1 cellular context compared by ENCODE assay signal in the genomic region with DNA sequence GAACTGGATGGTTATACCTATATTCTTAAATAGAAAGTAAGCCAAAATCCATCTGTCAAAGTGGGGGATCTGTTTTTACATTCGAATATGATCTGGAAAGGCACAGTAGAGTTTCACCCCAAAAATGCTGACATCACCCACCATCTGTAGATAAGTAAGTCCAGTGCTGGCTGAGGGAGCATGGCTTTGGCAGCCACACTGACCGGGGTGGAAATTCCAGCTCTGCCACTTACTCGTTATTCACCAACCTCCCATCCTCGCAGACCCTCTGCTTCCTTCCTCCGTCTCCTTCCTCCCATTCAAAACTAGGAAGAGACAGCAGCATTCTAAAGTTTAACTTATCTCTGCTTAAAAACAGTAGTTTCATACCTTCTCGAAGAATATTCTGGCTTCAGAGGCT.
TF ChIP-seq lines count a peak whose summit lies in the region.

No MANE protein-coding gene starts in this region.

TF ChIP-seq in K562, 482 proteins besides CTCF, POLR2A, EP300 and RAD21 (continued from another document and continues in another):
- TF ChIP-seq, protein P1, sequence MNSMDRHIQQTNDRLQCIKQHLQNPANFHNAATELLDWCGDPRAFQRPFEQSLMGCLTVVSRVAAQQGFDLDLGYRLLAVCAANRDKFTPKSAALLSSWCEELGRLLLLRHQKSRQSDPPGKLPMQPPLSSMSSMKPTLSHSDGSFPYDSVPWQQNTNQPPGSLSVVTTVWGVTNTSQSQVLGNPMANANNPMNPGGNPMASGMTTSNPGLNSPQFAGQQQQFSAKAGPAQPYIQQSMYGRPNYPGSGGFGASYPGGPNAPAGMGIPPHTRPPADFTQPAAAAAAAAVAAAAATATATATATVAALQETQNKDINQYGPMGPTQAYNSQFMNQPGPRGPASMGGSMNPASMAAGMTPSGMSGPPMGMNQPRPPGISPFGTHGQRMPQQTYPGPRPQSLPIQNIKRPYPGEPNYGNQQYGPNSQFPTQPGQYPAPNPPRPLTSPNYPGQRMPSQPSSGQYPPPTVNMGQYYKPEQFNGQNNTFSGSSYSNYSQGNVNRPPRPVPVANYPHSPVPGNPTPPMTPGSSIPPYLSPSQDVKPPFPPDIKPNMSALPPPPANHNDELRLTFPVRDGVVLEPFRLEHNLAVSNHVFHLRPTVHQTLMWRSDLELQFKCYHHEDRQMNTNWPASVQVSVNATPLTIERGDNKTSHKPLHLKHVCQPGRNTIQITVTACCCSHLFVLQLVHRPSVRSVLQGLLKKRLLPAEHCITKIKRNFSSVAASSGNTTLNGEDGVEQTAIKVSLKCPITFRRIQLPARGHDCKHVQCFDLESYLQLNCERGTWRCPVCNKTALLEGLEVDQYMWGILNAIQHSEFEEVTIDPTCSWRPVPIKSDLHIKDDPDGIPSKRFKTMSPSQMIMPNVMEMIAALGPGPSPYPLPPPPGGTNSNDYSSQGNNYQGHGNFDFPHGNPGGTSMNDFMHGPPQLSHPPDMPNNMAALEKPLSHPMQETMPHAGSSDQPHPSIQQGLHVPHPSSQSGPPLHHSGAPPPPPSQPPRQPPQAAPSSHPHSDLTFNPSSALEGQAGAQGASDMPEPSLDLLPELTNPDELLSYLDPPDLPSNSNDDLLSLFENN (IDR thresholded peaks at IDR 0.05; ENCODE audit: low read depth in 2 of 2, low read length in 2 of 2), result no peak
- TF ChIP-seq RCOR1 (IDR thresholded peaks at IDR 0.05; ENCODE audit: borderline replicate concordance in 1 of 2, low read depth in 2 of 2, low read length in 2 of 2) (0 out of 4 replicates have a peak, but pooled peaks of 1 of the 2 experiments have one; percentile 20), ZNF143 (CRISPR knock-in tag; IDR thresholded peaks at IDR 0.05) (no peak), C11orf30 (IDR thresholded peaks at IDR 0.05; ENCODE audit: low read depth) (peak; percentile 85), ZFPM2 (CRISPR knock-in tag; IDR thresholded peaks at IDR 0.05) (no peak), ZNF253 (CRISPR knock-in tag; conservative IDR thresholded peaks at IDR 0.05) (no peak), BRD9 (IDR thresholded peaks at IDR 0.05; ENCODE audit: low read depth, partially characterized antibody) (no peak), EGR1 (conservative IDR thresholded peaks at IDR 0.05) (no peak)
- TF ChIP-seq, protein P2, sequence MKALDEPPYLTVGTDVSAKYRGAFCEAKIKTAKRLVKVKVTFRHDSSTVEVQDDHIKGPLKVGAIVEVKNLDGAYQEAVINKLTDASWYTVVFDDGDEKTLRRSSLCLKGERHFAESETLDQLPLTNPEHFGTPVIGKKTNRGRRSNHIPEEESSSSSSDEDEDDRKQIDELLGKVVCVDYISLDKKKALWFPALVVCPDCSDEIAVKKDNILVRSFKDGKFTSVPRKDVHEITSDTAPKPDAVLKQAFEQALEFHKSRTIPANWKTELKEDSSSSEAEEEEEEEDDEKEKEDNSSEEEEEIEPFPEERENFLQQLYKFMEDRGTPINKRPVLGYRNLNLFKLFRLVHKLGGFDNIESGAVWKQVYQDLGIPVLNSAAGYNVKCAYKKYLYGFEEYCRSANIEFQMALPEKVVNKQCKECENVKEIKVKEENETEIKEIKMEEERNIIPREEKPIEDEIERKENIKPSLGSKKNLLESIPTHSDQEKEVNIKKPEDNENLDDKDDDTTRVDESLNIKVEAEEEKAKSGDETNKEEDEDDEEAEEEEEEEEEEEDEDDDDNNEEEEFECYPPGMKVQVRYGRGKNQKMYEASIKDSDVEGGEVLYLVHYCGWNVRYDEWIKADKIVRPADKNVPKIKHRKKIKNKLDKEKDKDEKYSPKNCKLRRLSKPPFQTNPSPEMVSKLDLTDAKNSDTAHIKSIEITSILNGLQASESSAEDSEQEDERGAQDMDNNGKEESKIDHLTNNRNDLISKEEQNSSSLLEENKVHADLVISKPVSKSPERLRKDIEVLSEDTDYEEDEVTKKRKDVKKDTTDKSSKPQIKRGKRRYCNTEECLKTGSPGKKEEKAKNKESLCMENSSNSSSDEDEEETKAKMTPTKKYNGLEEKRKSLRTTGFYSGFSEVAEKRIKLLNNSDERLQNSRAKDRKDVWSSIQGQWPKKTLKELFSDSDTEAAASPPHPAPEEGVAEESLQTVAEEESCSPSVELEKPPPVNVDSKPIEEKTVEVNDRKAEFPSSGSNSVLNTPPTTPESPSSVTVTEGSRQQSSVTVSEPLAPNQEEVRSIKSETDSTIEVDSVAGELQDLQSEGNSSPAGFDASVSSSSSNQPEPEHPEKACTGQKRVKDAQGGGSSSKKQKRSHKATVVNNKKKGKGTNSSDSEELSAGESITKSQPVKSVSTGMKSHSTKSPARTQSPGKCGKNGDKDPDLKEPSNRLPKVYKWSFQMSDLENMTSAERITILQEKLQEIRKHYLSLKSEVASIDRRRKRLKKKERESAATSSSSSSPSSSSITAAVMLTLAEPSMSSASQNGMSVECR (CRISPR knock-in tag; IDR thresholded peaks at IDR 0.05), result no peak
- TF ChIP-seq, protein P3, sequence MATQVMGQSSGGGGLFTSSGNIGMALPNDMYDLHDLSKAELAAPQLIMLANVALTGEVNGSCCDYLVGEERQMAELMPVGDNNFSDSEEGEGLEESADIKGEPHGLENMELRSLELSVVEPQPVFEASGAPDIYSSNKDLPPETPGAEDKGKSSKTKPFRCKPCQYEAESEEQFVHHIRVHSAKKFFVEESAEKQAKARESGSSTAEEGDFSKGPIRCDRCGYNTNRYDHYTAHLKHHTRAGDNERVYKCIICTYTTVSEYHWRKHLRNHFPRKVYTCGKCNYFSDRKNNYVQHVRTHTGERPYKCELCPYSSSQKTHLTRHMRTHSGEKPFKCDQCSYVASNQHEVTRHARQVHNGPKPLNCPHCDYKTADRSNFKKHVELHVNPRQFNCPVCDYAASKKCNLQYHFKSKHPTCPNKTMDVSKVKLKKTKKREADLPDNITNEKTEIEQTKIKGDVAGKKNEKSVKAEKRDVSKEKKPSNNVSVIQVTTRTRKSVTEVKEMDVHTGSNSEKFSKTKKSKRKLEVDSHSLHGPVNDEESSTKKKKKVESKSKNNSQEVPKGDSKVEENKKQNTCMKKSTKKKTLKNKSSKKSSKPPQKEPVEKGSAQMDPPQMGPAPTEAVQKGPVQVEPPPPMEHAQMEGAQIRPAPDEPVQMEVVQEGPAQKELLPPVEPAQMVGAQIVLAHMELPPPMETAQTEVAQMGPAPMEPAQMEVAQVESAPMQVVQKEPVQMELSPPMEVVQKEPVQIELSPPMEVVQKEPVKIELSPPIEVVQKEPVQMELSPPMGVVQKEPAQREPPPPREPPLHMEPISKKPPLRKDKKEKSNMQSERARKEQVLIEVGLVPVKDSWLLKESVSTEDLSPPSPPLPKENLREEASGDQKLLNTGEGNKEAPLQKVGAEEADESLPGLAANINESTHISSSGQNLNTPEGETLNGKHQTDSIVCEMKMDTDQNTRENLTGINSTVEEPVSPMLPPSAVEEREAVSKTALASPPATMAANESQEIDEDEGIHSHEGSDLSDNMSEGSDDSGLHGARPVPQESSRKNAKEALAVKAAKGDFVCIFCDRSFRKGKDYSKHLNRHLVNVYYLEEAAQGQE (CRISPR knock-in tag; IDR thresholded peaks at IDR 0.05; ENCODE audit: low read depth), result no peak
- TF ChIP-seq, protein P4, sequence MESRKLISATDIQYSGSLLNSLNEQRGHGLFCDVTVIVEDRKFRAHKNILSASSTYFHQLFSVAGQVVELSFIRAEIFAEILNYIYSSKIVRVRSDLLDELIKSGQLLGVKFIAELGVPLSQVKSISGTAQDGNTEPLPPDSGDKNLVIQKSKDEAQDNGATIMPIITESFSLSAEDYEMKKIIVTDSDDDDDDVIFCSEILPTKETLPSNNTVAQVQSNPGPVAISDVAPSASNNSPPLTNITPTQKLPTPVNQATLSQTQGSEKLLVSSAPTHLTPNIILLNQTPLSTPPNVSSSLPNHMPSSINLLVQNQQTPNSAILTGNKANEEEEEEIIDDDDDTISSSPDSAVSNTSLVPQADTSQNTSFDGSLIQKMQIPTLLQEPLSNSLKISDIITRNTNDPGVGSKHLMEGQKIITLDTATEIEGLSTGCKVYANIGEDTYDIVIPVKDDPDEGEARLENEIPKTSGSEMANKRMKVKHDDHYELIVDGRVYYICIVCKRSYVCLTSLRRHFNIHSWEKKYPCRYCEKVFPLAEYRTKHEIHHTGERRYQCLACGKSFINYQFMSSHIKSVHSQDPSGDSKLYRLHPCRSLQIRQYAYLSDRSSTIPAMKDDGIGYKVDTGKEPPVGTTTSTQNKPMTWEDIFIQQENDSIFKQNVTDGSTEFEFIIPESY (CRISPR knock-in tag; IDR thresholded peaks at IDR 0.05), result no peak
- TF ChIP-seq, protein P5, sequence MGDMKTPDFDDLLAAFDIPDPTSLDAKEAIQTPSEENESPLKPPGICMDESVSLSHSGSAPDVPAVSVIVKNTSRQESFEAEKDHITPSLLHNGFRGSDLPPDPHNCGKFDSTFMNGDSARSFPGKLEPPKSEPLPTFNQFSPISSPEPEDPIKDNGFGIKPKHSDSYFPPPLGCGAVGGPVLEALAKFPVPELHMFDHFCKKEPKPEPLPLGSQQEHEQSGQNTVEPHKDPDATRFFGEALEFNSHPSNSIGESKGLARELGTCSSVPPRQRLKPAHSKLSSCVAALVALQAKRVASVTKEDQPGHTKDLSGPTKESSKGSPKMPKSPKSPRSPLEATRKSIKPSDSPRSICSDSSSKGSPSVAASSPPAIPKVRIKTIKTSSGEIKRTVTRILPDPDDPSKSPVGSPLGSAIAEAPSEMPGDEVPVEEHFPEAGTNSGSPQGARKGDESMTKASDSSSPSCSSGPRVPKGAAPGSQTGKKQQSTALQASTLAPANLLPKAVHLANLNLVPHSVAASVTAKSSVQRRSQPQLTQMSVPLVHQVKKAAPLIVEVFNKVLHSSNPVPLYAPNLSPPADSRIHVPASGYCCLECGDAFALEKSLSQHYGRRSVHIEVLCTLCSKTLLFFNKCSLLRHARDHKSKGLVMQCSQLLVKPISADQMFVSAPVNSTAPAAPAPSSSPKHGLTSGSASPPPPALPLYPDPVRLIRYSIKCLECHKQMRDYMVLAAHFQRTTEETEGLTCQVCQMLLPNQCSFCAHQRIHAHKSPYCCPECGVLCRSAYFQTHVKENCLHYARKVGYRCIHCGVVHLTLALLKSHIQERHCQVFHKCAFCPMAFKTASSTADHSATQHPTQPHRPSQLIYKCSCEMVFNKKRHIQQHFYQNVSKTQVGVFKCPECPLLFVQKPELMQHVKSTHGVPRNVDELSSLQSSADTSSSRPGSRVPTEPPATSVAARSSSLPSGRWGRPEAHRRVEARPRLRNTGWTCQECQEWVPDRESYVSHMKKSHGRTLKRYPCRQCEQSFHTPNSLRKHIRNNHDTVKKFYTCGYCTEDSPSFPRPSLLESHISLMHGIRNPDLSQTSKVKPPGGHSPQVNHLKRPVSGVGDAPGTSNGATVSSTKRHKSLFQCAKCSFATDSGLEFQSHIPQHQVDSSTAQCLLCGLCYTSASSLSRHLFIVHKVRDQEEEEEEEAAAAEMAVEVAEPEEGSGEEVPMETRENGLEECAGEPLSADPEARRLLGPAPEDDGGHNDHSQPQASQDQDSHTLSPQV (IDR thresholded peaks at IDR 0.05), result peak; percentile 66
- TF ChIP-seq, protein P6, sequence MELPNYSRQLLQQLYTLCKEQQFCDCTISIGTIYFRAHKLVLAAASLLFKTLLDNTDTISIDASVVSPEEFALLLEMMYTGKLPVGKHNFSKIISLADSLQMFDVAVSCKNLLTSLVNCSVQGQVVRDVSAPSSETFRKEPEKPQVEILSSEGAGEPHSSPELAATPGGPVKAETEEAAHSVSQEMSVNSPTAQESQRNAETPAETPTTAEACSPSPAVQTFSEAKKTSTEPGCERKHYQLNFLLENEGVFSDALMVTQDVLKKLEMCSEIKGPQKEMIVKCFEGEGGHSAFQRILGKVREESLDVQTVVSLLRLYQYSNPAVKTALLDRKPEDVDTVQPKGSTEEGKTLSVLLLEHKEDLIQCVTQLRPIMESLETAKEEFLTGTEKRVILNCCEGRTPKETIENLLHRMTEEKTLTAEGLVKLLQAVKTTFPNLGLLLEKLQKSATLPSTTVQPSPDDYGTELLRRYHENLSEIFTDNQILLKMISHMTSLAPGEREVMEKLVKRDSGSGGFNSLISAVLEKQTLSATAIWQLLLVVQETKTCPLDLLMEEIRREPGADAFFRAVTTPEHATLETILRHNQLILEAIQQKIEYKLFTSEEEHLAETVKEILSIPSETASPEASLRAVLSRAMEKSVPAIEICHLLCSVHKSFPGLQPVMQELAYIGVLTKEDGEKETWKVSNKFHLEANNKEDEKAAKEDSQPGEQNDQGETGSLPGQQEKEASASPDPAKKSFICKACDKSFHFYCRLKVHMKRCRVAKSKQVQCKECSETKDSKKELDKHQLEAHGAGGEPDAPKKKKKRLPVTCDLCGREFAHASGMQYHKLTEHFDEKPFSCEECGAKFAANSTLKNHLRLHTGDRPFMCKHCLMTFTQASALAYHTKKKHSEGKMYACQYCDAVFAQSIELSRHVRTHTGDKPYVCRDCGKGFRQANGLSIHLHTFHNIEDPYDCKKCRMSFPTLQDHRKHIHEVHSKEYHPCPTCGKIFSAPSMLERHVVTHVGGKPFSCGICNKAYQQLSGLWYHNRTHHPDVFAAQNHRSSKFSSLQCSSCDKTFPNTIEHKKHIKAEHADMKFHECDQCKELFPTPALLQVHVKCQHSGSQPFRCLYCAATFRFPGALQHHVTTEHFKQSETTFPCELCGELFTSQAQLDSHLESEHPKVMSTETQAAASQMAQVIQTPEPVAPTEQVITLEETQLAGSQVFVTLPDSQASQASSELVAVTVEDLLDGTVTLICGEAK (IDR thresholded peaks at IDR 0.05), result no peak
- TF ChIP-seq, protein P6 (CRISPR knock-in tag; IDR thresholded peaks at IDR 0.05), result no peak
- TF ChIP-seq, protein P7, sequence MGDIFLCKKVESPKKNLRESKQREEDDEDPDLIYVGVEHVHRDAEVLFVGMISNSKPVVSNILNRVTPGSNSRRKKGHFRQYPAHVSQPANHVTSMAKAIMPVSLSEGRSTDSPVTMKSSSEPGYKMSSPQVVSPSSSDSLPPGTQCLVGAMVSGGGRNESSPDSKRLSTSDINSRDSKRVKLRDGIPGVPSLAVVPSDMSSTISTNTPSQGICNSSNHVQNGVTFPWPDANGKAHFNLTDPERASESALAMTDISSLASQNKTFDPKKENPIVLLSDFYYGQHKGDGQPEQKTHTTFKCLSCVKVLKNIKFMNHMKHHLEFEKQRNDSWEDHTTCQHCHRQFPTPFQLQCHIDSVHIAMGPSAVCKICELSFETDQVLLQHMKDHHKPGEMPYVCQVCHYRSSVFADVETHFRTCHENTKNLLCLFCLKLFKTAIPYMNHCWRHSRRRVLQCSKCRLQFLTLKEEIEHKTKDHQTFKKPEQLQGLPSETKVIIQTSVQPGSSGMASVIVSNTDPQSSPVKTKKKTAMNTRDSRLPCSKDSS (IDR thresholded peaks at IDR 0.05; ENCODE audit: low read depth, partially characterized antibody), result no peak
